Comparison of ENCODE assay signal across 21 cellular contexts in the genomic region with DNA sequence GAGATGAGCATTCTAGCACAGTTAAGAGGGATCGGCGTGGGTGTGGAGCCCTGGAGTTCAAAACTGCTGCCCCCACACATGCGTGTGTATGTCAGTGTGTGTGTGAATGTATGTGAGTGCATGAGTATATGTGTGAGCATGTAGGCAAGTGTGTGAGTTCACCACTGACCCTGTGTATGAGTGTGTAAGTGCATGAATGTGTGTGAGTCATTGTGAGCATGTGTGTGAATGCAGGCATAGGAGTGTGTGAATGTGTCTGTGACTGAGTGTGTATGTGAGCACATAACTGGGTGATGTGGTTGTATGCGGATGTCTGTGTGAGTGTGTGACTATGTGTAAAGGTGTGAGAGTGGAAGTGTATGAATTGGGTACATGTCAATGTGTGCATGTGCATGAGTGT.
A peak's percentile ranks its signal among the peaks of the same experiment; 100 is the strongest.
DNase-seq lines count a peak whose midpoint lies in the region; ATAC-seq, FAIRE-seq and TF ChIP-seq lines count a peak whose summit lies in the region.
"Had no signal": no experiment of that assay in that cellular context is flagged by ENCODE, and none has a peak within 500 bp of the region (broad histone marks: within the 10 kb centered on the region; RNA-seq: fewer than 3 reads in every experiment).

No MANE protein-coding gene starts in this region.

- TF ChIP-seq POLR2A in H1 (IDR thresholded peaks at IDR 0.05; ENCODE audit: control extremely low read depth in 1 of 2, low read depth in 2 of 2, low read length in 2 of 2) (no peak), gastroesophageal sphincter (IDR thresholded peaks at IDR 0.05) (no peak)

- H2BK20ac ChIP-seq in H1 (ENCODE audit: low read length): no peak overlapping the region

- H3K79me1 ChIP-seq in H1 (ENCODE audit: low read depth, low read length): no peaks in the 10 kb centered on the region
- H3K79me1 ChIP-seq in neuronal stem cell (ENCODE audit: low read depth, low read length): no peaks in the 10 kb centered on the region

- intact Hi-C loops in activated CD4-positive, alpha-beta T cell treated with anti-CD3 and anti-CD28 coated beads for 36 hours (cut with DNase I, micrococcal nuclease): loop anchor here (5.0 kb wide), 2 partner anchors 187 to 923 kb away; no protein-coding TSS in a partner anchor

- H3K27me3 Mint-ChIP-seq in activated CD4-positive, alpha-beta T cell treated with anti-CD3 and anti-CD28 coated beads for 36 hours: peaks cover 4% of the 10 kb centered on the region

- no peaks in the 10 kb centered on the region for H3F3A ChIP-seq in GM23248 (ENCODE audit: insufficient read depth)

- FAIRE-seq in HTR-8/SVneo (lab: Jason Lieb, UNC): peak; percentile 96
- FAIRE-seq in H1 (lab: Jason Lieb, UNC): no peak
- FAIRE-seq: G401.6, RCC 7860 had no signal

- H4K20me1 ChIP-seq in H1 (replicated peaks in 1 of 2; ENCODE audit: control insufficient read depth in 1 of 2, insufficient read depth in 2 of 2, low read length in 2 of 2) (no peaks in the 10 kb centered on the region), GM23248 (ENCODE audit: insufficient read depth) (no peaks in the 10 kb centered on the region)

- no peaks in the 10 kb centered on the region for H3K9me2 ChIP-seq in GM23248 (ENCODE audit: insufficient read depth)

- H3K18ac ChIP-seq in H1 (ENCODE audit: extremely low read depth, low read length) (no peak overlapping the region), neuronal stem cell (ENCODE audit: low read length) (peak overlapping the region; percentile 58)

- H3K23ac ChIP-seq in H1 (ENCODE audit: insufficient read length) (no peak overlapping the region), neuronal stem cell (ENCODE audit: low read depth, low read length, poor library complexity) (no peak overlapping the region)

- no peak overlapping the region for H4K8ac ChIP-seq in H1 (ENCODE audit: extremely low read depth, insufficient read depth, low read length)
- no peak overlapping the region for H4K8ac ChIP-seq in neuronal stem cell (ENCODE audit: low read depth, low read length)

- TF ChIP-seq EP300 in H1 (IDR thresholded peaks at IDR 0.05; ENCODE audit: borderline replicate concordance in 1 of 2, low read depth in 2 of 2, low read length in 2 of 2): no peak
- no peak for TF ChIP-seq EP300 in gastroesophageal sphincter (IDR thresholded peaks at IDR 0.05)

- DNase-seq in activated CD4-positive, alpha-beta T cell treated with anti-CD3 and anti-CD28 coated beads for 36 hours: no peak
- no peak for DNase-seq in activated CD4-positive, alpha-beta T cell treated with anti-CD3 and anti-CD28 coated beads, Interleukin-2, amount 50 U/mL, for 1 hour
- DNase-seq in HTR-8/SVneo (ENCODE audit: insufficient read length, low spot score) (no peak), H1 (ENCODE audit: low read depth in 1 of 2, low spot score in 2 of 2) (no peak), neuronal stem cell (ENCODE audit: low spot score) (no peak), GM23248 (no peak)
- no peak for DNase-seq in effector memory CD4-positive, alpha-beta T cell
- DNase-seq: Calu3; CD8-positive, alpha-beta memory T cell; H7; MG63; NCI-H1417 treated with DMSO at 0.1 percent for 48 hours; NCI-H187; NCI-H446; NCI-H526 had no signal

- H4K91ac ChIP-seq in H1 (replicated peaks; ENCODE audit: insufficient read length, low read length) (peak overlapping the region; percentile 67), neuronal stem cell (ENCODE audit: low read depth, low read length, poor library complexity) (no peak overlapping the region)

- no peak overlapping the region for H4K5ac ChIP-seq in H1 (ENCODE audit: insufficient read length, low read depth, low read length)

- ATAC-seq in activated CD4-positive, alpha-beta T cell treated with anti-CD3 and anti-CD28 coated beads for 36 hours: peak; percentile 34
- no peak for ATAC-seq in gastroesophageal sphincter

- H3K14ac ChIP-seq in H1 (ENCODE audit: insufficient read length) (no peak overlapping the region), neuronal stem cell (ENCODE audit: low read length) (peak overlapping the region; percentile 1)

- H2BK15ac ChIP-seq in H1 (ENCODE audit: low read length): 0 out of 2 replicates have a peak overlapping the region, but pooled peaks have one; percentile 76
- H2BK15ac ChIP-seq in neuronal stem cell (ENCODE audit: low read length): no peak overlapping the region

- no peak overlapping the region for H3K4me3 Mint-ChIP-seq in activated CD4-positive, alpha-beta T cell treated with anti-CD3 and anti-CD28 coated beads for 36 hours
- H3K4me3 Mint-ChIP-seq: CD8-positive, alpha-beta memory T cell had no signal

- no peaks in the 10 kb centered on the region for H3K9me3 Mint-ChIP-seq in activated CD4-positive, alpha-beta T cell treated with anti-CD3 and anti-CD28 coated beads for 36 hours (ENCODE audit: low read depth)
- H3K9me3 Mint-ChIP-seq: CD8-positive, alpha-beta memory T cell had no signal

- H3K79me2 ChIP-seq in H1 (ENCODE audit: control insufficient read depth in 1 of 2, insufficient read depth in 2 of 2, low read length in 2 of 2) (no peaks in the 10 kb centered on the region), GM23248 (ENCODE audit: insufficient read depth) (no peaks in the 10 kb centered on the region)

- H2AK5ac ChIP-seq in H1 (ENCODE audit: low read depth, low read length) (peak overlapping the region; percentile 91), neuronal stem cell (ENCODE audit: low read depth, low read length) (peak overlapping the region; percentile 1)

- H3K4me3 ChIP-seq in H1 (ENCODE audit: extremely low read depth in 1 of 4, insufficient read depth in 2 of 4, low read depth in 3 of 4, low read length in 4 of 4) (no peak overlapping the region), neuronal stem cell (ENCODE audit: low read length in 2 of 2) (no peak overlapping the region), GM23248 (no peak overlapping the region), gastroesophageal sphincter (no peak overlapping the region)
- H3K4me3 ChIP-seq in effector memory CD4-positive, alpha-beta T cell (ENCODE audit: insufficient read depth, low read depth, low read length, poor library complexity, severe bottlenecking): no peak overlapping the region
- H3K4me3 ChIP-seq: MG63, SJSA1 had no signal

- peaks cover 2 to 13% (median 5%) of the 10 kb centered on the region in 4 experiments; a peak in 6 of 7 replicates for H3K4me1 ChIP-seq in H1 (replicated peaks in 1 of 4; ENCODE audit: control insufficient read depth in 3 of 4, insufficient read depth in 4 of 4, low read length in 3 of 4)
- peaks cover 41% of the 10 kb centered on the region in 2 donors for H3K4me1 ChIP-seq in neuronal stem cell (ENCODE audit: control insufficient read depth in 2 of 2, insufficient read depth in 1 of 2, low read depth in 1 of 2, low read length in 2 of 2)
- no peaks in the 10 kb centered on the region for H3K4me1 ChIP-seq in GM23248 (ENCODE audit: insufficient read depth)
- peaks cover 0 to 12% (median 7%) of the 10 kb centered on the region in 3 donors for H3K4me1 ChIP-seq in gastroesophageal sphincter
- peaks cover 9% of the 10 kb centered on the region for H3K4me1 ChIP-seq in effector memory CD4-positive, alpha-beta T cell (ENCODE audit: control insufficient read depth, insufficient read depth, low read length, poor library complexity, severe bottlenecking)

- H3K4me2 ChIP-seq in H1 (ENCODE audit: insufficient read depth in 1 of 2, low read depth in 2 of 2, low read length in 2 of 2) (no peak overlapping the region), neuronal stem cell (ENCODE audit: insufficient read depth, low read length, poor library complexity, severe bottlenecking) (no peak overlapping the region), GM23248 (ENCODE audit: unreplicated experiment) (no peak overlapping the region)

- in situ Hi-C loops in GM23248 (cut with MboI): no loop called here

- H2BK12ac ChIP-seq in H1 (ENCODE audit: low read depth, low read length): peak overlapping the region; percentile 80; the same call in 1 of the 2 replicates
- H2BK12ac ChIP-seq in neuronal stem cell (ENCODE audit: low read length): peak overlapping the region; percentile 5

- H3K9me3 ChIP-seq in H1 (ENCODE audit: insufficient read depth in 2 of 2, low read depth in 1 of 2, low read length in 1 of 2): no peaks in the 10 kb centered on the region
- H3K9me3 ChIP-seq in neuronal stem cell (replicated peaks in 1 of 2; ENCODE audit: control insufficient read depth in 2 of 2, insufficient read depth in 1 of 2, low read depth in 1 of 2, low read length in 2 of 2): no peaks in the 10 kb centered on the region
- H3K9me3 ChIP-seq in GM23248 (ENCODE audit: low read depth): no peaks in the 10 kb centered on the region
- no peaks in the 10 kb centered on the region for H3K9me3 ChIP-seq in gastroesophageal sphincter
- H3K9me3 ChIP-seq in effector memory CD4-positive, alpha-beta T cell (ENCODE audit: control insufficient read depth, low read length): no peaks in the 10 kb centered on the region
- H3K9me3 ChIP-seq: MG63, SJSA1 had no signal

- WGBS in H1 (ENCODE audit: extremely low coverage in 1 of 2, insufficient coverage in 1 of 2, insufficient read length in 1 of 2, insufficient replicate concordance in 2 of 2, low coverage in 1 of 2, low lambda C conversion rate in 2 of 2, missing lambda C conversion rate in 1 of 2), 2 experiments: 88% methylated on average over 4 of the region's 4 CpGs; no CpG with 5 or more reads in 1 of the 2 experiments
- WGBS in neuronal stem cell (ENCODE audit: extremely low coverage in 2 of 2, insufficient read length in 2 of 2, insufficient replicate concordance in 1 of 2), 2 donors: 100% methylated on average over 1 of the region's 4 CpGs; no CpG with 5 or more reads in 1 of the 2 donors
- WGBS in GM23248 (ENCODE audit: low coverage in 1 of 2, low lambda C conversion rate in 2 of 2, missing lambda C conversion rate in 2 of 2), 2 experiments: 87 to 88% methylated on average over 4 of the region's 4 CpGs
- 83% methylated on average over 1 of the region's 4 CpGs; no CpG with 5 or more reads in 1 of the 2 donors for WGBS in gastroesophageal sphincter (ENCODE audit: low coverage in 1 of 2), 2 donors

- H3K36me3 Mint-ChIP-seq in activated CD4-positive, alpha-beta T cell treated with anti-CD3 and anti-CD28 coated beads for 36 hours (ENCODE audit: low read depth): no peaks in the 10 kb centered on the region
- H3K36me3 Mint-ChIP-seq: CD8-positive, alpha-beta memory T cell had no signal

- H3K27ac Mint-ChIP-seq in activated CD4-positive, alpha-beta T cell treated with anti-CD3 and anti-CD28 coated beads for 36 hours: no peak overlapping the region

- H2BK5ac ChIP-seq in H1 (ENCODE audit: low read depth, low read length) (no peak overlapping the region), neuronal stem cell (ENCODE audit: low read length) (no peak overlapping the region)

- H3K56ac ChIP-seq in H1 (replicated peaks; ENCODE audit: insufficient read length, low read depth, low read length): no peak overlapping the region

- H3K27me3 ChIP-seq in H1 (replicated peaks in 1 of 4; ENCODE audit: control insufficient read depth in 3 of 4, extremely low read depth in 1 of 4, insufficient read depth in 3 of 4, low read length in 3 of 4) (no peaks in the 10 kb centered on the region; a peak in 2 of 7 replicates), neuronal stem cell (ENCODE audit: control insufficient read depth in 3 of 3, insufficient read depth in 3 of 3, low read depth in 1 of 3, low read length in 3 of 3) (peaks cover 0 to 16% (median 0%) of the 10 kb centered on the region in 3 experiments), GM23248 (replicated peaks; ENCODE audit: insufficient read depth) (no peaks in the 10 kb centered on the region), gastroesophageal sphincter (peaks cover 59% of the 10 kb centered on the region)
- H3K27me3 ChIP-seq in effector memory CD4-positive, alpha-beta T cell (replicated peaks; ENCODE audit: control insufficient read depth, insufficient read depth, low read length, poor library complexity, severe bottlenecking): no peaks in the 10 kb centered on the region
- H3K27me3 ChIP-seq: MG63, SJSA1 had no signal

- no peak overlapping the region for H2BK120ac ChIP-seq in H1 (replicated peaks; ENCODE audit: low read depth, low read length)
- no peak overlapping the region for H2BK120ac ChIP-seq in neuronal stem cell (ENCODE audit: low read depth, low read length)

- no peak for TF ChIP-seq CTCF in H1 (IDR thresholded peaks at IDR 0.05; ENCODE audit: control extremely low read depth in 1 of 3, insufficient read depth in 1 of 3, low read depth in 1 of 3, low read length in 3 of 3)
- TF ChIP-seq CTCF in gastroesophageal sphincter (IDR thresholded peaks at IDR 0.05): no peak

- CTCF ChIA-PET in activated CD4-positive, alpha-beta T cell treated with anti-CD3 and anti-CD28 coated beads for 36 hours (lab: Charles Lee): interaction anchor here (0.7 kb wide), 1 partner anchor 26 kb away, joined by 3 read pairs; no protein-coding TSS in a partner anchor
- CTCF ChIA-PET in H1 (lab: Charles Lee; ENCODE audit: partially characterized antibody): interaction anchor here (1.7 to 16.3 kb wide), 7 partner anchors 12 to 123 kb away, joined by 3 to 308 read pairs (median 25); no protein-coding TSS in a partner anchor

- H3K36me3 ChIP-seq in H1 (ENCODE audit: control insufficient read depth in 2 of 4, insufficient read depth in 4 of 4, low read length in 3 of 4) (no peaks in the 10 kb centered on the region), neuronal stem cell (replicated peaks in 1 of 2; ENCODE audit: control insufficient read depth in 2 of 2, insufficient read depth in 2 of 2, low read length in 2 of 2) (no peaks in the 10 kb centered on the region), GM23248 (ENCODE audit: low read depth) (no peaks in the 10 kb centered on the region), gastroesophageal sphincter (no peaks in the 10 kb centered on the region)
- no peaks in the 10 kb centered on the region for H3K36me3 ChIP-seq in effector memory CD4-positive, alpha-beta T cell (ENCODE audit: control insufficient read depth, insufficient read depth, low read length)
- H3K36me3 ChIP-seq: MG63, SJSA1 had no signal

- H3K27ac ChIP-seq in H1 (ENCODE audit: low read depth, low read length): no peak overlapping the region
- peak overlapping the region; percentile 14 for H3K27ac ChIP-seq in neuronal stem cell (replicated peaks; ENCODE audit: low read length)
- H3K27ac ChIP-seq in GM23248: no peak overlapping the region
- H3K27ac ChIP-seq in gastroesophageal sphincter: no peak overlapping the region
- H3K27ac ChIP-seq in effector memory CD4-positive, alpha-beta T cell (ENCODE audit: insufficient read depth, low read length, poor library complexity, severe bottlenecking): no peak overlapping the region
- H3K27ac ChIP-seq: 22Rv1, C4-2B, SJSA1 had no signal

- H3K4ac ChIP-seq in H1 (replicated peaks; ENCODE audit: insufficient read length, low read depth, low read length): peak overlapping the region; percentile 75
- H3K4ac ChIP-seq in neuronal stem cell (ENCODE audit: low read length): peak overlapping the region; percentile 32

- H3K9ac ChIP-seq in H1 (replicated peaks in 1 of 4; ENCODE audit: extremely low read depth in 1 of 4, low read depth in 3 of 4, low read length in 3 of 4): no peak overlapping the region
- H3K9ac ChIP-seq in neuronal stem cell (ENCODE audit: low read depth, low read length, poor library complexity): peak overlapping the region; percentile 50
- H3K9ac ChIP-seq in GM23248: no peak overlapping the region

- H3K23me2 ChIP-seq in H1 (ENCODE audit: low read depth, low read length): peaks cover 8% of the 10 kb centered on the region

- TF ChIP-seq RAD21 in H1 (IDR thresholded peaks at IDR 0.05 in 1 of 2, conservative IDR thresholded peaks at IDR 0.05 in 1 of 2; ENCODE audit: low read depth in 2 of 2, low read length in 2 of 2): no peak

- H3K4me1 Mint-ChIP-seq in activated CD4-positive, alpha-beta T cell treated with anti-CD3 and anti-CD28 coated beads for 36 hours: peaks cover 11% of the 10 kb centered on the region

- POLR2A ChIA-PET in activated CD4-positive, alpha-beta T cell treated with anti-CD3 and anti-CD28 coated beads for 36 hours (lab: Charles Lee): no interaction called here
- POLR2A ChIA-PET in H1 (lab: Charles Lee; ENCODE audit: partially characterized antibody): interaction anchor here (1.5 kb wide), 1 partner anchor 88 kb away, joined by 4 read pairs; no protein-coding TSS in a partner anchor

- no peak overlapping the region for H2AFZ ChIP-seq in H1 (ENCODE audit: low read length)
- H2AFZ ChIP-seq in neuronal stem cell (ENCODE audit: low read length): no peak overlapping the region
- H2AFZ ChIP-seq in GM23248: no peak overlapping the region
